2 cellular contexts compared by ENCODE assay signal in the genomic region with DNA sequence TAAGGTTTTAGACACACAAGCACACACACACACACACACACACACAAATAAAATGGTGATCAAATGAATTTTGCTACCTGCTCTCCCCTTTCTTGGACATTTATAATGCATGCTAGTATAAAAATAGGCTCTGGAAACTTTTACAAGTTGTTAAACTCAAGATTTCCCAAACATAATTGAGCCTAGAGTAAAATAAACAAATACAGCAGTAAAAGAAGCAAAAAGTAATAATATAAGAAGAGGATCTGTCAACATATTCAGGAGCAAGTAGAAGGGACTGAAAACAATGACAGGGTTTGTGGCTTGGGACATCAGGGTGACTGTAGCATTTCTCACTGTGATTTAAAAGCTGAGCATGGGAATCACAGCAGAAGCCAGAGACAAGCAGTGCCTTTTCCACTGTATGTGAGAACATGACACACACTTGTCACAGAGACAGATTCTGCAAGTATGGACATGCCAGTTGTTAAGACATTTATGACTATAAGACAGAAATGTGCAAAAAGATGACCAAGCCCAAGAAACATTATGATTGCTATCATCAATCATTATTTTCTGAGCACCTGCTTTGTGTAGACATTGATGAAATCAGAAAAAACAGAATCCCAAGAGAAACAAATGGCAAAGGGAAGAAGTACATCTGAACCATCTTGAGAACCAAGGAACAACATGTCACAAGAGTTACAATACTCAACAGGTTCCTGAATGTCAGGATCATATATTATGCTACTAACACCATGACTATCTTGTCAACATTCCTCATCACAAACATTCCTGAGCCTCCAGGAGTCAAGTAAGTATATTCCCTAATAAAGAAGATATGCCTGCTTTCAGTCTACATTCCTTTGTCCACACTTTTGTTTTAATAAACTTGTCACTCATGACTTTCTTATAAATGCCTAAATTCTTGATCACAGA.
TF ChIP-seq lines count a peak whose summit lies in the region.

No MANE protein-coding gene starts in this region.

TF ChIP-seq in HEK293T, 16 proteins besides CTCF, POLR2A, EP300 and RAD21 (continued from another document):
- TF ChIP-seq ELF4 (IDR thresholded peaks at IDR 0.05) (no peak), ZNF384 (IDR thresholded peaks at IDR 0.05) (no peak), CTBP1 (IDR thresholded peaks at IDR 0.05; ENCODE audit: borderline replicate concordance) (peak; percentile 54)
- TF ChIP-seq, protein P1, sequence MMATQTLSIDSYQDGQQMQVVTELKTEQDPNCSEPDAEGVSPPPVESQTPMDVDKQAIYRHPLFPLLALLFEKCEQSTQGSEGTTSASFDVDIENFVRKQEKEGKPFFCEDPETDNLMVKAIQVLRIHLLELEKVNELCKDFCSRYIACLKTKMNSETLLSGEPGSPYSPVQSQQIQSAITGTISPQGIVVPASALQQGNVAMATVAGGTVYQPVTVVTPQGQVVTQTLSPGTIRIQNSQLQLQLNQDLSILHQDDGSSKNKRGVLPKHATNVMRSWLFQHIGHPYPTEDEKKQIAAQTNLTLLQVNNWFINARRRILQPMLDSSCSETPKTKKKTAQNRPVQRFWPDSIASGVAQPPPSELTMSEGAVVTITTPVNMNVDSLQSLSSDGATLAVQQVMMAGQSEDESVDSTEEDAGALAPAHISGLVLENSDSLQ (IDR thresholded peaks at IDR 0.05), result peak; percentile 37

TF ChIP-seq in K562, 482 proteins besides CTCF, POLR2A, EP300 and RAD21 (continued from another document):
- TF ChIP-seq KDM1A (IDR thresholded peaks at IDR 0.05), result peak; percentile 90 to 91
- no peak for TF ChIP-seq EWSR1 (IDR thresholded peaks at IDR 0.05; ENCODE audit: borderline replicate concordance, low read depth, partially characterized antibody)
- no peak for TF ChIP-seq MNT (conservative IDR thresholded peaks at IDR 0.05)
- no peak for TF ChIP-seq MEIS2 (IDR thresholded peaks at IDR 0.05; ENCODE audit: partially characterized antibody)
- TF ChIP-seq ZNF778 (CRISPR knock-in tag; IDR thresholded peaks at IDR 0.05), result no peak
- no peak for TF ChIP-seq ZNF263 (CRISPR knock-in tag; IDR thresholded peaks at IDR 0.05; ENCODE audit: borderline replicate concordance)
- TF ChIP-seq, protein P2, sequence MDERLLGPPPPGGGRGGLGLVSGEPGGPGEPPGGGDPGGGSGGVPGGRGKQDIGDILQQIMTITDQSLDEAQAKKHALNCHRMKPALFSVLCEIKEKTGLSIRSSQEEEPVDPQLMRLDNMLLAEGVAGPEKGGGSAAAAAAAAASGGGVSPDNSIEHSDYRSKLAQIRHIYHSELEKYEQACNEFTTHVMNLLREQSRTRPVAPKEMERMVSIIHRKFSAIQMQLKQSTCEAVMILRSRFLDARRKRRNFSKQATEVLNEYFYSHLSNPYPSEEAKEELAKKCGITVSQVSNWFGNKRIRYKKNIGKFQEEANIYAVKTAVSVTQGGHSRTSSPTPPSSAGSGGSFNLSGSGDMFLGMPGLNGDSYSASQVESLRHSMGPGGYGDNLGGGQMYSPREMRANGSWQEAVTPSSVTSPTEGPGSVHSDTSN (CRISPR knock-in tag; IDR thresholded peaks at IDR 0.05; ENCODE audit: low read depth), result no peak
- TF ChIP-seq, protein P2 (tag; conservative IDR thresholded peaks at IDR 0.05; ENCODE audit: low read depth), result 0 out of 2 replicates have a peak, but pooled peaks have one; percentile 29
- TF ChIP-seq BMI1 (IDR thresholded peaks at IDR 0.05; ENCODE audit: low read length), result no peak
- TF ChIP-seq LCOR (CRISPR knock-in tag; IDR thresholded peaks at IDR 0.05), result no peak
- TF ChIP-seq ZNF444 (CRISPR knock-in tag; IDR thresholded peaks at IDR 0.05), result no peak
- no peak for TF ChIP-seq U2AF2 (optimal IDR thresholded peaks at IDR 0.05; ENCODE audit: low read depth, low read length)
- no peak for TF ChIP-seq PTRF (tag; IDR thresholded peaks at IDR 0.05)
- no peak for TF ChIP-seq ERF (CRISPR knock-in tag; IDR thresholded peaks at IDR 0.05)
- TF ChIP-seq RCOR1 (IDR thresholded peaks at IDR 0.05; ENCODE audit: borderline replicate concordance in 1 of 2, low read depth in 2 of 2, low read length in 2 of 2), result peak; percentile 29 to 50; a peak in 2 of 4 replicates
- no peak for TF ChIP-seq NCOA1 (IDR thresholded peaks at IDR 0.05; ENCODE audit: low read depth)
- no peak for TF ChIP-seq RBM39 (optimal IDR thresholded peaks at IDR 0.05; ENCODE audit: low read depth, low read length)
- TF ChIP-seq, protein P3, sequence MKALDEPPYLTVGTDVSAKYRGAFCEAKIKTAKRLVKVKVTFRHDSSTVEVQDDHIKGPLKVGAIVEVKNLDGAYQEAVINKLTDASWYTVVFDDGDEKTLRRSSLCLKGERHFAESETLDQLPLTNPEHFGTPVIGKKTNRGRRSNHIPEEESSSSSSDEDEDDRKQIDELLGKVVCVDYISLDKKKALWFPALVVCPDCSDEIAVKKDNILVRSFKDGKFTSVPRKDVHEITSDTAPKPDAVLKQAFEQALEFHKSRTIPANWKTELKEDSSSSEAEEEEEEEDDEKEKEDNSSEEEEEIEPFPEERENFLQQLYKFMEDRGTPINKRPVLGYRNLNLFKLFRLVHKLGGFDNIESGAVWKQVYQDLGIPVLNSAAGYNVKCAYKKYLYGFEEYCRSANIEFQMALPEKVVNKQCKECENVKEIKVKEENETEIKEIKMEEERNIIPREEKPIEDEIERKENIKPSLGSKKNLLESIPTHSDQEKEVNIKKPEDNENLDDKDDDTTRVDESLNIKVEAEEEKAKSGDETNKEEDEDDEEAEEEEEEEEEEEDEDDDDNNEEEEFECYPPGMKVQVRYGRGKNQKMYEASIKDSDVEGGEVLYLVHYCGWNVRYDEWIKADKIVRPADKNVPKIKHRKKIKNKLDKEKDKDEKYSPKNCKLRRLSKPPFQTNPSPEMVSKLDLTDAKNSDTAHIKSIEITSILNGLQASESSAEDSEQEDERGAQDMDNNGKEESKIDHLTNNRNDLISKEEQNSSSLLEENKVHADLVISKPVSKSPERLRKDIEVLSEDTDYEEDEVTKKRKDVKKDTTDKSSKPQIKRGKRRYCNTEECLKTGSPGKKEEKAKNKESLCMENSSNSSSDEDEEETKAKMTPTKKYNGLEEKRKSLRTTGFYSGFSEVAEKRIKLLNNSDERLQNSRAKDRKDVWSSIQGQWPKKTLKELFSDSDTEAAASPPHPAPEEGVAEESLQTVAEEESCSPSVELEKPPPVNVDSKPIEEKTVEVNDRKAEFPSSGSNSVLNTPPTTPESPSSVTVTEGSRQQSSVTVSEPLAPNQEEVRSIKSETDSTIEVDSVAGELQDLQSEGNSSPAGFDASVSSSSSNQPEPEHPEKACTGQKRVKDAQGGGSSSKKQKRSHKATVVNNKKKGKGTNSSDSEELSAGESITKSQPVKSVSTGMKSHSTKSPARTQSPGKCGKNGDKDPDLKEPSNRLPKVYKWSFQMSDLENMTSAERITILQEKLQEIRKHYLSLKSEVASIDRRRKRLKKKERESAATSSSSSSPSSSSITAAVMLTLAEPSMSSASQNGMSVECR (CRISPR knock-in tag; IDR thresholded peaks at IDR 0.05), result no peak
- TF ChIP-seq, protein P4, sequence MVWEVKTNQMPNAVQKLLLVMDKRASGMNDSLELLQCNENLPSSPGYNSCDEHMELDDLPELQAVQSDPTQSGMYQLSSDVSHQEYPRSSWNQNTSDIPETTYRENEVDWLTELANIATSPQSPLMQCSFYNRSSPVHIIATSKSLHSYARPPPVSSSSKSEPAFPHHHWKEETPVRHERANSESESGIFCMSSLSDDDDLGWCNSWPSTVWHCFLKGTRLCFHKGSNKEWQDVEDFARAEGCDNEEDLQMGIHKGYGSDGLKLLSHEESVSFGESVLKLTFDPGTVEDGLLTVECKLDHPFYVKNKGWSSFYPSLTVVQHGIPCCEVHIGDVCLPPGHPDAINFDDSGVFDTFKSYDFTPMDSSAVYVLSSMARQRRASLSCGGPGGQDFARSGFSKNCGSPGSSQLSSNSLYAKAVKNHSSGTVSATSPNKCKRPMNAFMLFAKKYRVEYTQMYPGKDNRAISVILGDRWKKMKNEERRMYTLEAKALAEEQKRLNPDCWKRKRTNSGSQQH (CRISPR knock-in tag; IDR thresholded peaks at IDR 0.05), result no peak
